11 cellular contexts compared by ENCODE assay signal in the genomic region with DNA sequence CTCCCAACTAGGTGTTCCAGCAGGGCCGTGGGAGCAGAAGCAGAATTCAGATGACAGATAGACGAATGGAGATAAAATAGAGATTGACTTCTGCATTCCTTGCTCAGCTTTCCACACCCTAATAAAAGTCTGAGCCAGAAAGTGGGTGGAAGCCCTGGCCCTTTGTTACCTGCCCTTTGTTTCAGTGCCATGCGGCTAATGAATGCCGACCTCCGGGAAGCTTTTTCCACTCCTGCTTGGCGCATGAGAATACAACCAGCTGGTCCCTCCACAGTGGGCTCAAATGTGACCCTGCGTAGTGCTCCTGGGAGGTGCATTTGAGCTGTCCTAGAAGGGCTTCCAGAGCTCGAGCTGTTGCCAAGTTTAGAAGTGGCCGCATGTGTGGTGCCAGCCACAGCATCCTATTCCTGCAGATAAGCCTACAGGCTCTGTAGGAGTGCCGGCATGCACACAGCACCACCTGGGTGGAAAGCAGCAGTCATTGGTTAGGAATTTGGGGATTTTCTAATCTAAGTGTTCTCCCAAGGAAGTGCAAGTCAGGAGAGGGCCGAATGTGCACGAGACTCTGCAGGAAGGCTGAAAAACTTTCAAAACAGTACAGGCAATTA.
DNase-seq lines count a peak whose midpoint lies in the region; ATAC-seq, FAIRE-seq and TF ChIP-seq lines count a peak whose summit lies in the region.
"Had no signal": no experiment of that assay in that cellular context is flagged by ENCODE, and none has a peak within 500 bp of the region (broad histone marks: within the 10 kb centered on the region; RNA-seq: fewer than 3 reads in every experiment).

No MANE protein-coding gene starts in this region.

- H3K9me3 ChIP-seq in liver (ENCODE audit: control insufficient read depth in 4 of 4, low read length in 3 of 4), result no peaks in the 10 kb centered on the region
- H3K9me3 ChIP-seq in HepG2 (ENCODE audit: low read length), result no peaks in the 10 kb centered on the region
- no peaks in the 10 kb centered on the region for H3K9me3 ChIP-seq in kidney (ENCODE audit: control insufficient read depth in 1 of 2, low read length in 2 of 2)

- H3K4me1 ChIP-seq in liver (ENCODE audit: control insufficient read depth in 4 of 4, insufficient read depth in 4 of 4, low read length in 3 of 4) (peaks cover 1 to 12% (median 7%) of the 10 kb centered on the region in 4 donors), HepG2 (ENCODE audit: insufficient read depth, low read length) (no peaks in the 10 kb centered on the region), kidney (ENCODE audit: control insufficient read depth in 1 of 2, insufficient read depth in 1 of 2, low read depth in 1 of 2, low read length in 2 of 2) (peaks cover 27 to 32% of the 10 kb centered on the region in 2 donors)

- H3K27ac ChIP-seq in liver (ENCODE audit: low read depth in 1 of 2, low read length in 2 of 2) (peak overlapping the region; percentile 22 to 62), HepG2 (ENCODE audit: extremely low read length, insufficient read depth, low read length) (no peak overlapping the region), kidney (ENCODE audit: low read depth in 2 of 2, low read length in 2 of 2) (peak overlapping the region; percentile 41 to 72)

- no peak for TF ChIP-seq CTCF in liver (IDR thresholded peaks at IDR 0.05; ENCODE audit: low read depth, low read length, missing input control)
- TF ChIP-seq CTCF in HepG2 (CRISPR knock-in tag; IDR thresholded peaks at IDR 0.05), result no peak
- no peak for TF ChIP-seq CTCF in kidney (IDR thresholded peaks at IDR 0.05; ENCODE audit: borderline replicate concordance, extremely low read depth, insufficient read depth)

- POLR2A ChIA-PET in HepG2 (lab: Yijun Ruan, JAX), result no interaction called here
- POLR2A ChIA-PET in activated CD4-positive, alpha-beta memory T cell treated with anti-CD3 and anti-CD28 coated beads, Interleukin-2, amount 10 ng/mL, durations not matched to agents 7 days and 5 days (lab: Charles Lee), result interaction anchor here (1.4 kb wide), 1 partner anchor 94 kb away, joined by 3 read pairs; a partner anchor contains a TSS

- no peak overlapping the region for H3K4me2 ChIP-seq in HepG2 (ENCODE audit: low read depth, low read length)

- CTCF ChIA-PET in HepG2 (lab: Yijun Ruan, JAX; ENCODE audit: low intra/inter-chr PET ratio, low total read pairs), result no interaction called here
- CTCF ChIA-PET in activated CD4-positive, alpha-beta memory T cell treated with anti-CD3 and anti-CD28 coated beads, Interleukin-2, amount 10 ng/mL, durations not matched to agents 7 days and 5 days (lab: Charles Lee), result no interaction called here

- in situ Hi-C loops in HepG2 (cut with HindIII; ENCODE audit: extremely low pct_ligation_motif_present, low pct_unique_long_range_greater_than_20kb), result no loop called here

- no peaks in the 10 kb centered on the region for H3K36me3 ChIP-seq in liver (ENCODE audit: control insufficient read depth in 4 of 4, insufficient read depth in 3 of 4, low read depth in 1 of 4, low read length in 3 of 4)
- H3K36me3 ChIP-seq in HepG2 (replicated peaks in 1 of 2; ENCODE audit: control insufficient read depth in 1 of 2, insufficient read depth in 2 of 2, low read length in 2 of 2), result no peaks in the 10 kb centered on the region
- H3K36me3 ChIP-seq in kidney (ENCODE audit: control insufficient read depth in 1 of 2, insufficient read depth in 2 of 2, low read length in 2 of 2), result no peaks in the 10 kb centered on the region

- no peaks in the 10 kb centered on the region for H4K20me1 ChIP-seq in HepG2 (ENCODE audit: insufficient read depth, low read length)

- H3K27ac Mint-ChIP-seq in activated CD4-positive, alpha-beta memory T cell treated with anti-CD3 and anti-CD28 coated beads, Interleukin-2, amount 10 ng/mL, durations not matched to agents 7 days and 5 days, result no peak overlapping the region
- H3K27ac Mint-ChIP-seq: activated CD8-positive, alpha-beta T cell treated with anti-CD3 and anti-CD28 coated beads for 36 hours had no signal

- H3K4me3 Mint-ChIP-seq in activated CD4-positive, alpha-beta memory T cell treated with anti-CD3 and anti-CD28 coated beads, Interleukin-2, amount 10 ng/mL, durations not matched to agents 7 days and 5 days, result no peak overlapping the region
- H3K4me3 Mint-ChIP-seq: activated CD8-positive, alpha-beta T cell treated with anti-CD3 and anti-CD28 coated beads for 36 hours had no signal

- H3K27me3 ChIP-seq in liver (ENCODE audit: control insufficient read depth in 4 of 4, insufficient read depth in 4 of 4, low read length in 3 of 4) (no peaks in the 10 kb centered on the region), HepG2 (ENCODE audit: control insufficient read depth in 1 of 2, insufficient read depth in 2 of 2, low read length in 2 of 2) (peaks cover 0 to 20% of the 10 kb centered on the region in 2 experiments; a peak in 2 of 5 replicates)

- H3K27me3 Mint-ChIP-seq in activated CD4-positive, alpha-beta memory T cell treated with anti-CD3 and anti-CD28 coated beads, Interleukin-2, amount 10 ng/mL, durations not matched to agents 7 days and 5 days, result no peaks in the 10 kb centered on the region

- TF ChIP-seq RAD21 in liver (IDR thresholded peaks at IDR 0.05) (no peak), HepG2 (CRISPR knock-in tag; IDR thresholded peaks at IDR 0.05) (no peak)

- no peak for DNase-seq in HepG2 (ENCODE audit: low spot score)
- DNase-seq in cerebellum (ENCODE audit: low spot score), result peak; percentile 76
- peak; percentile 72 for DNase-seq in kidney
- no peak for DNase-seq in activated CD4-positive, alpha-beta memory T cell treated with anti-CD3 and anti-CD28 coated beads, Interleukin-2, amount 10 ng/mL, durations not matched to agents 7 days and 5 days
- no peak for DNase-seq in activated CD8-positive, alpha-beta memory T cell treated with anti-CD3 and anti-CD28 coated beads for 24 hours
- DNase-seq in KG1 (lab: John Stamatoyannopoulos, UW), result no peak
- DNase-seq: activated CD8-positive, alpha-beta T cell treated with anti-CD3 and anti-CD28 coated beads for 36 hours; NCI-H526 treated with DMSO at 0.1 percent for 48 hours; nucleus accumbens had no signal

- no peaks in the 10 kb centered on the region for H3K79me2 ChIP-seq in HepG2 (ENCODE audit: insufficient read depth, low read length)

- no TSS peak for BruUV-seq in HepG2 (replicated peaks; lab: Mats Ljungman, UMichigan)

- no peak for FAIRE-seq in HepG2 (lab: Jason Lieb, UNC)
- FAIRE-seq in kidney (lab: Jason Lieb, UNC), result no peak

- no peak overlapping the region for H2AFZ ChIP-seq in HepG2 (ENCODE audit: low read length)

- H3K4me3 ChIP-seq in liver (ENCODE audit: low read depth in 1 of 3, low read length in 3 of 3) (no peak overlapping the region), HepG2 (replicated peaks in 1 of 3; ENCODE audit: insufficient read depth in 1 of 3, low read depth in 2 of 3, low read length in 3 of 3) (no peak overlapping the region), kidney (ENCODE audit: low read length in 2 of 2) (no peak overlapping the region)

- intact Hi-C loops in HepG2 (cut with micrococcal nuclease; ENCODE audit: unreplicated experiment) (no loop called here), kidney (cut with DNase I) (no loop called here)

- no peak for TF ChIP-seq POLR2A in HepG2 (IDR thresholded peaks at IDR 0.05; ENCODE audit: insufficient read depth in 1 of 2, low read depth in 2 of 2, low read length in 2 of 2)

- no peaks in the 10 kb centered on the region for H3K9me3 Mint-ChIP-seq in activated CD4-positive, alpha-beta memory T cell treated with anti-CD3 and anti-CD28 coated beads, Interleukin-2, amount 10 ng/mL, durations not matched to agents 7 days and 5 days
- H3K9me3 Mint-ChIP-seq: activated CD8-positive, alpha-beta T cell treated with anti-CD3 and anti-CD28 coated beads for 36 hours had no signal

- no peak overlapping the region for H3K9ac ChIP-seq in liver (ENCODE audit: low read depth in 1 of 2, low read length in 2 of 2)
- no peak overlapping the region for H3K9ac ChIP-seq in HepG2 (ENCODE audit: insufficient read depth, low read depth, low read length)
- no peak overlapping the region for H3K9ac ChIP-seq in kidney (ENCODE audit: low read length in 2 of 2)

- ATAC-seq in HepG2, result no peak
- no peak for ATAC-seq in HG02610 (IDR thresholded peaks at IDR 0.05; ENCODE audit: unreplicated experiment)
- ATAC-seq: activated CD8-positive, alpha-beta T cell treated with anti-CD3 and anti-CD28 coated beads for 36 hours had no signal

- no peak for TF ChIP-seq EP300 in HepG2 (IDR thresholded peaks at IDR 0.05; ENCODE audit: low read depth in 2 of 2, low read length in 2 of 2)
- TF ChIP-seq EP300 in HepG2 (CRISPR knock-in tag; IDR thresholded peaks at IDR 0.05; ENCODE audit: borderline replicate concordance), result no peak

- peaks cover 43% of the 10 kb centered on the region for H3K4me1 Mint-ChIP-seq in activated CD4-positive, alpha-beta memory T cell treated with anti-CD3 and anti-CD28 coated beads, Interleukin-2, amount 10 ng/mL, durations not matched to agents 7 days and 5 days

- 49% methylated on average over 12 of the region's 12 CpGs for WGBS in liver
- WGBS in HepG2 (ENCODE audit: low lambda C conversion rate), result 22% methylated on average over 8 of the region's 12 CpGs

- H3K36me3 Mint-ChIP-seq in activated CD4-positive, alpha-beta memory T cell treated with anti-CD3 and anti-CD28 coated beads, Interleukin-2, amount 10 ng/mL, durations not matched to agents 7 days and 5 days (ENCODE audit: low read depth), result no peaks in the 10 kb centered on the region

TF ChIP-seq in liver, 16 proteins besides CTCF, POLR2A, EP300 and RAD21 (continues in another document):
- TF ChIP-seq, protein P1, sequence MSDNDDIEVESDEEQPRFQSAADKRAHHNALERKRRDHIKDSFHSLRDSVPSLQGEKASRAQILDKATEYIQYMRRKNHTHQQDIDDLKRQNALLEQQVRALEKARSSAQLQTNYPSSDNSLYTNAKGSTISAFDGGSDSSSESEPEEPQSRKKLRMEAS (IDR thresholded peaks at IDR 0.05), result no peak

TF ChIP-seq in HepG2, 621 proteins besides CTCF, POLR2A, EP300 and RAD21 (continues in another document):
- TF ChIP-seq ZNF674 (CRISPR knock-in tag; IDR thresholded peaks at IDR 0.05; ENCODE audit: low read depth), result no peak
- no peak for TF ChIP-seq NR2F2 (IDR thresholded peaks at IDR 0.05; ENCODE audit: borderline replicate concordance, low read depth)
- TF ChIP-seq ZNF3 (CRISPR knock-in tag; IDR thresholded peaks at IDR 0.05), result no peak
- TF ChIP-seq ZNF234 (CRISPR knock-in tag; conservative IDR thresholded peaks at IDR 0.05), result no peak
- TF ChIP-seq ZBTB21 (CRISPR knock-in tag; IDR thresholded peaks at IDR 0.05), result no peak
- TF ChIP-seq, protein P2, sequence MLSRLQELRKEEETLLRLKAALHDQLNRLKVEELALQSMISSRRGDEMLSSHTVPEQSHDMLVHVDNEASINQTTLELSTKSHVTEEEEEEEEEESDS (CRISPR knock-in tag; IDR thresholded peaks at IDR 0.05; ENCODE audit: borderline replicate concordance), result no peak

Comparison
In these comparisons a context has a peak if more than half of its experiments do, and no peak if none do; other contexts are left out.
1. DNase-seq: peak in cerebellum (single experiment) and kidney (single experiment); none in HepG2 (single experiment), activated CD4-positive, alpha-beta memory T cell treated with anti-CD3 and anti-CD28 coated beads, Interleukin-2, amount 10 ng/mL, durations not matched to agents 7 days and 5 days (single experiment), activated CD8-positive, alpha-beta memory T cell treated with anti-CD3 and anti-CD28 coated beads for 24 hours (single experiment) and KG1 (single experiment).